In genomic region chr14:70655110-70655826, GRCh38 we compare ENCODE assay signal across 10 cellular contexts. TPM values are rescaled to one million over a fixed set of nuclear protein-coding genes. Genes with fewer than 3 reads are reported as not detected.
A peak's percentile ranks its signal among the peaks of the same experiment; 100 is the strongest.
DNase-seq lines count a peak whose midpoint lies in the region; ATAC-seq, FAIRE-seq and TF ChIP-seq lines count a peak whose summit lies in the region.
"Had no signal": no experiment of that assay in that cellular context is flagged by ENCODE, and none has a peak within 500 bp of the region (broad histone marks: within the 10 kb centered on the region; RNA-seq: fewer than 3 reads in every experiment).

No MANE protein-coding gene starts in this region.

- H3K27ac ChIP-seq in astrocyte (ENCODE audit: low read depth, low read length), result no peak overlapping the region
- H3K27ac ChIP-seq: SJSA1 had no signal

- DNase-seq in T-cell (peak; percentile 50 to 87 (median 76)), astrocyte (ENCODE audit: low read depth) (no peak), NCI-H1694 treated with DMSO at 0.1 percent for 48 hours (lab: John Stamatoyannopoulos, UW) (no peak), SK-N-DZ (ENCODE audit: low spot score) (no peak), MG63 (no peak)
- DNase-seq in stimulated activated CD4-positive, alpha-beta T cell treated with anti-CD3 and anti-CD28 coated beads, Interleukin-2, amount 100 ng/mL, for 48 hours, result peak; percentile 45 to 49

- no peak for TF ChIP-seq CTCF in astrocyte (IDR thresholded peaks at IDR 0.05; ENCODE audit: insufficient read depth, low read depth, low read length)

- ATAC-seq in GM18867 (IDR thresholded peaks at IDR 0.05; ENCODE audit: unreplicated experiment) (peak; percentile 71), HG02970 (IDR thresholded peaks at IDR 0.05; ENCODE audit: low FRiP score, unreplicated experiment) (peak; percentile 73), T-cell (replicated peaks in 1 of 4) (peak; percentile 88 to 95 (median 92))

- H3K27me3 Mint-ChIP-seq in T-cell, result no peaks in the 10 kb centered on the region
- peaks cover 1% of the 10 kb centered on the region for H3K27me3 Mint-ChIP-seq in astrocyte (ENCODE audit: low read depth, unreplicated experiment)

- H3K9me3 Mint-ChIP-seq in T-cell (peaks cover 0 to 3% (median 0%) of the 10 kb centered on the region in 3 donors), astrocyte (ENCODE audit: unreplicated experiment) (peaks cover 3% of the 10 kb centered on the region)
- H3K9me3 Mint-ChIP-seq: neural crest cell had no signal

- no peak overlapping the region for H3K4me2 ChIP-seq in astrocyte (ENCODE audit: low read length)

- H3K4me1 ChIP-seq in astrocyte (ENCODE audit: insufficient read depth, low read length), result no peaks in the 10 kb centered on the region
- H3K4me1 ChIP-seq: SJSA1 had no signal

- H3K27ac Mint-ChIP-seq in T-cell (peak overlapping the region; percentile 95 to 98), astrocyte (ENCODE audit: unreplicated experiment) (peak overlapping the region; percentile 94)

- no peaks in the 10 kb centered on the region for H3K27me3 ChIP-seq in astrocyte (ENCODE audit: insufficient read depth, low read length)
- H3K27me3 ChIP-seq in MG63, result no peaks in the 10 kb centered on the region

- H3K36me3 ChIP-seq in astrocyte (ENCODE audit: insufficient read depth, low read length), result no peaks in the 10 kb centered on the region
- no peaks in the 10 kb centered on the region for H3K36me3 ChIP-seq in MG63
- H3K36me3 ChIP-seq: SJSA1 had no signal

- H3K36me3 Mint-ChIP-seq in T-cell, result peaks cover 26% of the 10 kb centered on the region
- H3K36me3 Mint-ChIP-seq in astrocyte (ENCODE audit: low read depth, unreplicated experiment), result peaks cover 7% of the 10 kb centered on the region

- H3K4me3 Mint-ChIP-seq in T-cell (peak overlapping the region; percentile 72 to 78 (median 73)), astrocyte (ENCODE audit: unreplicated experiment) (peak overlapping the region; percentile 77)
- H3K4me3 Mint-ChIP-seq: neural crest cell had no signal

- no peak overlapping the region for H2AFZ ChIP-seq in astrocyte (ENCODE audit: low read depth, low read length)

- H3K9me3 ChIP-seq in astrocyte (ENCODE audit: insufficient read depth, low read depth, low read length) (peaks cover 2% of the 10 kb centered on the region), MG63 (no peaks in the 10 kb centered on the region)
- H3K9me3 ChIP-seq: SJSA1 had no signal

- no peaks in the 10 kb centered on the region for H3K79me2 ChIP-seq in astrocyte (ENCODE audit: insufficient read depth, low read length)

- CTCF ChIA-PET in T-cell (lab: Charles Lee), result interaction anchor here in 1 of 2 donors (0.6 kb wide), 1 partner anchor 8 kb away, joined by 3 read pairs; no protein-coding TSS in a partner anchor

- no peak overlapping the region for H3K4me3 ChIP-seq in astrocyte (ENCODE audit: insufficient read depth, low read depth, low read length)
- no peak overlapping the region for H3K4me3 ChIP-seq in MG63
- H3K4me3 ChIP-seq: SJSA1 had no signal

- no peaks in the 10 kb centered on the region for H4K20me1 ChIP-seq in astrocyte (ENCODE audit: insufficient read depth, low read length)

- no peak for FAIRE-seq in astrocyte (lab: Jason Lieb, UNC)

- POLR2A ChIA-PET in T-cell (lab: Charles Lee), result interaction anchor here (0.7 to 1.1 kb wide), 6 partner anchors 8 to 446 kb away, joined by 3 to 6 read pairs (median 4); no protein-coding TSS in a partner anchor

- no peak overlapping the region for H3K9ac ChIP-seq in astrocyte (ENCODE audit: low read length)

- H3K4me1 Mint-ChIP-seq in T-cell (peaks cover 92 to 94% (median 93%) of the 10 kb centered on the region in 3 donors), astrocyte (ENCODE audit: low read depth, unreplicated experiment) (peaks cover 14% of the 10 kb centered on the region)

RNA-seq across cellular contexts. Expression of gene TTC9, which starts 13.6 kb away (rescaled TPM):
- total RNA-seq in T-cell (10 to 100 TPM; 14.4 to 23.4 (median 17.8) TPM), astrocyte (6.9 and 8.4 TPM in 2 replicates)
- polyA plus RNA-seq in SK-N-DZ (2014; cell fraction: cytosol; rRNA removed), result 2.3 and 3.2 TPM in 2 replicates
- 1.6 and 2.8 TPM in 2 replicates for polyA plus RNA-seq in SK-N-DZ (2014; cell fraction: nucleus; rRNA removed)
- total RNA-seq in MG63 (2014; rRNA removed; shearing (Covaris generic); ENCODE audit: low replicate concordance), result not detected in 2 replicates

RNA-seq across cellular contexts. Expression of gene MED6, which starts 54.8 kb away (rescaled TPM):
- total RNA-seq in T-cell (10 to 100 TPM; 45.1 to 96.4 (median 53.3) TPM), astrocyte (43.4 and 43.5 TPM in 2 replicates)
- 41.1 and 43.8 TPM in 2 replicates for polyA plus RNA-seq in SK-N-DZ (2014; cell fraction: cytosol; rRNA removed)
- polyA plus RNA-seq in SK-N-DZ (2014; cell fraction: nucleus; rRNA removed), result 14.8 and 21.2 TPM in 2 replicates
- 19.2 and 28.2 TPM in 2 replicates for total RNA-seq in MG63 (2014; rRNA removed; shearing (Covaris generic); ENCODE audit: low replicate concordance)

Comparison
In these comparisons a context has a peak if more than half of its experiments do, and no peak if none do; other contexts are left out.
1. DNase-seq: peak in T-cell (34 of 34) and stimulated activated CD4-positive, alpha-beta T cell treated with anti-CD3 and anti-CD28 coated beads, Interleukin-2, amount 100 ng/mL, for 48 hours (2 of 2); none in astrocyte (single experiment), NCI-H1694 treated with DMSO at 0.1 percent for 48 hours (single experiment), SK-N-DZ (single experiment) and MG63 (single experiment).
2. Peak in every context shown above with its lines, with median percentiles within 50 percentile points of each other: ATAC-seq.